ENCODE assay signal across 11 cellular contexts in genomic region chr11:12287009-12287373, GRCh38.
DNase-seq lines count a peak whose midpoint lies in the region; ATAC-seq and TF ChIP-seq lines count a peak whose summit lies in the region.
"Had no signal": no experiment of that assay in that cellular context is flagged by ENCODE, and none has a peak within 500 bp of the region (broad histone marks: within the 10 kb centered on the region; RNA-seq: fewer than 3 reads in every experiment).

No MANE protein-coding gene starts in this region.

- no peaks in the 10 kb centered on the region for H3K36me3 Mint-ChIP-seq in activated CD4-positive, alpha-beta memory T cell treated with anti-CD3 and anti-CD28 coated beads, Interleukin-2, amount 10 ng/mL, durations not matched to agents 7 days and 5 days (ENCODE audit: low read depth)
- no peaks in the 10 kb centered on the region for H3K36me3 Mint-ChIP-seq in activated CD4-positive, alpha-beta memory T cell treated with anti-CD3 and anti-CD28 coated beads for 36 hours

- H3K4me3 ChIP-seq in colonic mucosa (no peak overlapping the region), lower lobe of right lung (no peak overlapping the region), aorta (ENCODE audit: low read length in 2 of 2) (no peak overlapping the region)

- POLR2A ChIA-PET in activated CD4-positive, alpha-beta memory T cell treated with anti-CD3 and anti-CD28 coated beads, Interleukin-2, amount 10 ng/mL, durations not matched to agents 7 days and 5 days (lab: Charles Lee), result no interaction called here
- POLR2A ChIA-PET in activated CD4-positive, alpha-beta memory T cell treated with anti-CD3 and anti-CD28 coated beads for 36 hours (lab: Charles Lee), result no interaction called here

- H3K27me3 ChIP-seq in colonic mucosa, result no peaks in the 10 kb centered on the region
- no peaks in the 10 kb centered on the region for H3K27me3 ChIP-seq in lower lobe of right lung (ENCODE audit: low read depth)
- no peaks in the 10 kb centered on the region for H3K27me3 ChIP-seq in aorta (ENCODE audit: control insufficient read depth in 1 of 2, insufficient read depth in 2 of 2, low read length in 1 of 2)

- WGBS in aorta, 2 donors, result 0 to 1% methylated on average over 2 of the region's 2 CpGs

- H3K27ac ChIP-seq in colonic mucosa (peak overlapping the region; percentile 62), lower lobe of right lung (peak overlapping the region; percentile 31), aorta (ENCODE audit: low read depth in 1 of 2, low read length in 2 of 2) (peak overlapping the region in 1 of 2 donors; percentile 99)

- H3K4me1 Mint-ChIP-seq in activated CD4-positive, alpha-beta memory T cell treated with anti-CD3 and anti-CD28 coated beads, Interleukin-2, amount 10 ng/mL, durations not matched to agents 7 days and 5 days, result peaks cover 16% of the 10 kb centered on the region
- H3K4me1 Mint-ChIP-seq in activated CD4-positive, alpha-beta memory T cell treated with anti-CD3 and anti-CD28 coated beads for 36 hours (ENCODE audit: low read depth), result peaks cover 6% of the 10 kb centered on the region

- DNase-seq in activated CD4-positive, alpha-beta memory T cell treated with anti-CD3 and anti-CD28 coated beads, Interleukin-2, amount 10 ng/mL, durations not matched to agents 7 days and 5 days, result peak; percentile 2
- no peak for DNase-seq in activated CD4-positive, alpha-beta memory T cell treated with anti-CD3 and anti-CD28 coated beads for 36 hours
- peak; percentile 38 for DNase-seq in colonic mucosa
- no peak for DNase-seq in lower lobe of right lung
- DNase-seq in aorta, result peak; percentile 80 to 84
- DNase-seq: OCI-M1 had no signal

- H3K27me3 Mint-ChIP-seq in activated CD4-positive, alpha-beta memory T cell treated with anti-CD3 and anti-CD28 coated beads, Interleukin-2, amount 10 ng/mL, durations not matched to agents 7 days and 5 days, result no peaks in the 10 kb centered on the region
- H3K27me3 Mint-ChIP-seq in activated CD4-positive, alpha-beta memory T cell treated with anti-CD3 and anti-CD28 coated beads for 36 hours, result no peaks in the 10 kb centered on the region

- CTCF ChIA-PET in activated CD4-positive, alpha-beta memory T cell treated with anti-CD3 and anti-CD28 coated beads, Interleukin-2, amount 10 ng/mL, durations not matched to agents 7 days and 5 days (lab: Charles Lee), result interaction anchor here (0.6 to 4.9 kb wide), 8 partner anchors 8 to 602 kb away, joined by 3 to 34 read pairs (median 4); no protein-coding TSS in a partner anchor
- CTCF ChIA-PET in activated CD4-positive, alpha-beta memory T cell treated with anti-CD3 and anti-CD28 coated beads for 36 hours (lab: Charles Lee), result interaction anchor here (0.9 to 12.0 kb wide), 6 partner anchors 45 to 603 kb away, joined by 3 to 418 read pairs (median 4); no protein-coding TSS in a partner anchor

- H3K4me1 ChIP-seq in colonic mucosa (no peaks in the 10 kb centered on the region), lower lobe of right lung (peaks cover 19% of the 10 kb centered on the region), aorta (ENCODE audit: control insufficient read depth in 1 of 2, insufficient read depth in 2 of 2, low read length in 2 of 2) (no peaks in the 10 kb centered on the region)

- H3K9me3 ChIP-seq in colonic mucosa, result no peaks in the 10 kb centered on the region
- H3K9me3 ChIP-seq in lower lobe of right lung, result no peaks in the 10 kb centered on the region
- H3K9me3 ChIP-seq in aorta (ENCODE audit: control insufficient read depth, low read length), result no peaks in the 10 kb centered on the region

- H3K27ac Mint-ChIP-seq in activated CD4-positive, alpha-beta memory T cell treated with anti-CD3 and anti-CD28 coated beads, Interleukin-2, amount 10 ng/mL, durations not matched to agents 7 days and 5 days, result no peak overlapping the region
- H3K27ac Mint-ChIP-seq in activated CD4-positive, alpha-beta memory T cell treated with anti-CD3 and anti-CD28 coated beads for 36 hours, result no peak overlapping the region
- H3K27ac Mint-ChIP-seq: B cell had no signal

- no peak overlapping the region for H3K4me3 Mint-ChIP-seq in activated CD4-positive, alpha-beta memory T cell treated with anti-CD3 and anti-CD28 coated beads, Interleukin-2, amount 10 ng/mL, durations not matched to agents 7 days and 5 days
- no peak overlapping the region for H3K4me3 Mint-ChIP-seq in activated CD4-positive, alpha-beta memory T cell treated with anti-CD3 and anti-CD28 coated beads for 36 hours
- H3K4me3 Mint-ChIP-seq: B cell, H9 had no signal

- H3K36me3 ChIP-seq in colonic mucosa, result no peaks in the 10 kb centered on the region
- H3K36me3 ChIP-seq in lower lobe of right lung, result no peaks in the 10 kb centered on the region
- no peaks in the 10 kb centered on the region for H3K36me3 ChIP-seq in aorta (ENCODE audit: control insufficient read depth in 1 of 2, insufficient read depth in 2 of 2, low read length in 1 of 2)

- ATAC-seq in lower lobe of right lung (peak; percentile 43 to 50), aorta (ENCODE audit: low FRiP score) (peak; percentile 77), GM19035 (IDR thresholded peaks at IDR 0.05; ENCODE audit: unreplicated experiment) (no peak), GM21390 (IDR thresholded peaks at IDR 0.05; ENCODE audit: unreplicated experiment) (no peak), GM19351 (IDR thresholded peaks at IDR 0.05; ENCODE audit: unreplicated experiment) (no peak)

- no peak overlapping the region for H3K9ac ChIP-seq in colonic mucosa (ENCODE audit: low read depth in 2 of 2, low read length in 2 of 2)

- TF ChIP-seq CTCF in colonic mucosa (IDR thresholded peaks at IDR 0.05), result no peak
- TF ChIP-seq CTCF in lower lobe of right lung (IDR thresholded peaks at IDR 0.05), result no peak

- H3K9me3 Mint-ChIP-seq in activated CD4-positive, alpha-beta memory T cell treated with anti-CD3 and anti-CD28 coated beads, Interleukin-2, amount 10 ng/mL, durations not matched to agents 7 days and 5 days, result no peaks in the 10 kb centered on the region
- H3K9me3 Mint-ChIP-seq in activated CD4-positive, alpha-beta memory T cell treated with anti-CD3 and anti-CD28 coated beads for 36 hours, result no peaks in the 10 kb centered on the region
- H3K9me3 Mint-ChIP-seq: H9 had no signal

- intact Hi-C loops in activated CD4-positive, alpha-beta memory T cell treated with anti-CD3 and anti-CD28 coated beads for 36 hours (cut with micrococcal nuclease), result loop anchor here (5.0 kb wide), 1 partner anchor 600 kb away; no protein-coding TSS in a partner anchor
- intact Hi-C loops in colonic mucosa (cut with DNase I) (no loop called here), lower lobe of right lung (cut with DNase I) (loop anchor here (10.0 kb wide), 1 partner anchor 242 kb away; no protein-coding TSS in a partner anchor), aorta (cut with DNase I) (loop anchor here in 1 of 2 donors (10.0 kb wide), 1 partner anchor 482 kb away; no protein-coding TSS in a partner anchor)

Comparison
In these comparisons a context has a peak if more than half of its experiments do, and no peak if none do; other contexts are left out.
1. DNase-seq: peak in activated CD4-positive, alpha-beta memory T cell treated with anti-CD3 and anti-CD28 coated beads, Interleukin-2, amount 10 ng/mL, durations not matched to agents 7 days and 5 days (single experiment), colonic mucosa (single experiment) and aorta (2 of 2); none in activated CD4-positive, alpha-beta memory T cell treated with anti-CD3 and anti-CD28 coated beads for 36 hours (single experiment) and lower lobe of right lung (single experiment).
2. ATAC-seq: peak in lower lobe of right lung (2 of 2) and aorta (single experiment); none in GM19035 (single experiment), GM21390 (single experiment) and GM19351 (single experiment).